Comparison of ENCODE assay signal across 17 cellular contexts in genomic region chr13:92826197-92826596, GRCh38.
DNase-seq lines count a peak whose midpoint lies in the region; ATAC-seq, FAIRE-seq and TF ChIP-seq lines count a peak whose summit lies in the region.
"Had no signal": no experiment of that assay in that cellular context is flagged by ENCODE, and none has a peak within 500 bp of the region (broad histone marks: within the 10 kb centered on the region; RNA-seq: fewer than 3 reads in every experiment).

No MANE protein-coding gene starts in this region.

- DNase-seq in T-helper 17 cell (no peak), astrocyte (ENCODE audit: low read depth) (peak; percentile 29), fibroblast of pulmonary artery (ENCODE audit: low read depth) (peak; percentile 37), Peyer's patch (no peak), MG63 (no peak), nucleus accumbens (lab: John Stamatoyannopoulos, UW) (no peak)
- DNase-seq: C1 segment of cervical spinal cord; Calu3; CD4-positive, alpha-beta memory T cell; COR-L47; DMS79 treated with DMSO at 0.1 percent for 48 hours; GF-D8; H9 had no signal

- H3K4me1 Mint-ChIP-seq in T-helper 17 cell (no peaks in the 10 kb centered on the region), astrocyte (ENCODE audit: low read depth, unreplicated experiment) (peaks cover 13% of the 10 kb centered on the region)
- H3K4me1 Mint-ChIP-seq: CD4-positive, alpha-beta memory T cell had no signal

- H3K36me3 Mint-ChIP-seq in T-helper 17 cell (ENCODE audit: low read depth) = no peaks in the 10 kb centered on the region
- H3K36me3 Mint-ChIP-seq in astrocyte (ENCODE audit: low read depth, unreplicated experiment) = no peaks in the 10 kb centered on the region
- H3K36me3 Mint-ChIP-seq: CD4-positive, alpha-beta memory T cell had no signal

- TF ChIP-seq CTCF in astrocyte (IDR thresholded peaks at IDR 0.05; ENCODE audit: insufficient read depth, low read depth, low read length) (no peak), fibroblast of pulmonary artery (IDR thresholded peaks at IDR 0.05; ENCODE audit: low read length, missing control alignments) (no peak), Peyer's patch (IDR thresholded peaks at IDR 0.05) (no peak)

- H3K36me3 ChIP-seq in astrocyte (ENCODE audit: insufficient read depth, low read length) = no peaks in the 10 kb centered on the region
- no peaks in the 10 kb centered on the region for H3K36me3 ChIP-seq in Peyer's patch
- no peaks in the 10 kb centered on the region for H3K36me3 ChIP-seq in MG63

- H3K27ac Mint-ChIP-seq in T-helper 17 cell = peak overlapping the region; percentile 42
- H3K27ac Mint-ChIP-seq in astrocyte (ENCODE audit: unreplicated experiment) = no peak overlapping the region
- H3K27ac Mint-ChIP-seq: CD4-positive, alpha-beta memory T cell; H9 had no signal

- H3K4me3 Mint-ChIP-seq in T-helper 17 cell (no peak overlapping the region), astrocyte (ENCODE audit: unreplicated experiment) (no peak overlapping the region)
- H3K4me3 Mint-ChIP-seq: CD4-positive, alpha-beta memory T cell; GM23338; H9 had no signal

- no peaks in the 10 kb centered on the region for H3K27me3 Mint-ChIP-seq in T-helper 17 cell
- H3K27me3 Mint-ChIP-seq in astrocyte (ENCODE audit: low read depth, unreplicated experiment) = no peaks in the 10 kb centered on the region
- H3K27me3 Mint-ChIP-seq: CD4-positive, alpha-beta memory T cell had no signal

- no peak for ATAC-seq in T-helper 17 cell
- ATAC-seq: GM23338, HCT116 had no signal

- H3K27ac ChIP-seq in astrocyte (ENCODE audit: low read depth, low read length) (no peak overlapping the region), Peyer's patch (no peak overlapping the region)

- TF ChIP-seq POLR2A in Peyer's patch (IDR thresholded peaks at IDR 0.05) = no peak

- no peak overlapping the region for H3K4me3 ChIP-seq in astrocyte (ENCODE audit: insufficient read depth, low read depth, low read length)
- H3K4me3 ChIP-seq in fibroblast of pulmonary artery (replicated peaks; ENCODE audit: low read depth, low read length) = no peak overlapping the region
- H3K4me3 ChIP-seq in Peyer's patch = no peak overlapping the region
- H3K4me3 ChIP-seq in MG63 = no peak overlapping the region
- H3K4me3 ChIP-seq: GM23338 had no signal

- no peaks in the 10 kb centered on the region for H3K79me2 ChIP-seq in astrocyte (ENCODE audit: insufficient read depth, low read length)

- H3K9me3 ChIP-seq in T-helper 17 cell (ENCODE audit: control insufficient read depth, low read length, poor library complexity, severe bottlenecking) (peaks cover 3% of the 10 kb centered on the region), astrocyte (ENCODE audit: insufficient read depth, low read depth, low read length) (no peaks in the 10 kb centered on the region), Peyer's patch (no peaks in the 10 kb centered on the region), MG63 (no peaks in the 10 kb centered on the region)

- H4K20me1 ChIP-seq in astrocyte (ENCODE audit: insufficient read depth, low read length) = no peaks in the 10 kb centered on the region

- H3K27me3 ChIP-seq in astrocyte (ENCODE audit: insufficient read depth, low read length) = no peaks in the 10 kb centered on the region
- no peaks in the 10 kb centered on the region for H3K27me3 ChIP-seq in Peyer's patch
- no peaks in the 10 kb centered on the region for H3K27me3 ChIP-seq in MG63

- H3K9ac ChIP-seq in astrocyte (ENCODE audit: low read length) = no peak overlapping the region

- no peak overlapping the region for H3K4me2 ChIP-seq in astrocyte (ENCODE audit: low read length)
- H3K4me2 ChIP-seq: GM23338 had no signal

- FAIRE-seq in astrocyte (lab: Jason Lieb, UNC) = no peak
- FAIRE-seq: GM12891, GM18507 had no signal

- no peak overlapping the region for H2AFZ ChIP-seq in astrocyte (ENCODE audit: low read depth, low read length)
- H2AFZ ChIP-seq: GM23338 had no signal

- H3K4me1 ChIP-seq in astrocyte (ENCODE audit: insufficient read depth, low read length) = no peaks in the 10 kb centered on the region
- H3K4me1 ChIP-seq in Peyer's patch = no peaks in the 10 kb centered on the region

- peaks cover 3% of the 10 kb centered on the region for H3K9me3 Mint-ChIP-seq in astrocyte (ENCODE audit: unreplicated experiment)
- H3K9me3 Mint-ChIP-seq: GM23338, H9 had no signal

Comparison
In these comparisons a context has a peak if more than half of its experiments do, and no peak if none do; other contexts are left out.
1. DNase-seq: peak in astrocyte (single experiment) and fibroblast of pulmonary artery (single experiment); none in T-helper 17 cell (0 of 3), Peyer's patch (0 of 3), MG63 (single experiment) and nucleus accumbens (0 of 56).